In genomic region chr3:73393005-73393404, GRCh38 we compare ENCODE assay signal across 32 cellular contexts.
"Had no signal": no experiment of that assay in that cellular context is flagged by ENCODE, and none has a peak within 500 bp of the region (broad histone marks: within the 10 kb centered on the region; RNA-seq: fewer than 3 reads in every experiment).

No MANE protein-coding gene starts in this region.

- H3K27me3 ChIP-seq: adrenal gland, ascending aorta, body of pancreas, brain microvascular endothelial cell, breast epithelium had no signal

- FAIRE-seq: astrocyte, bronchial epithelial cell had no signal

- DNase-seq: activated effector memory CD4-positive, alpha-beta T cell treated with anti-CD3 and anti-CD28 coated beads, Interleukin-2, amount 50 U/mL, for 16 hours; activated effector memory CD4-positive, alpha-beta T cell treated with Interleukin-2 at 50 U/mL for 16 hours; activated gamma-delta T cell; activated gamma-delta T cell treated with Interleukin-2 at 50 U/mL for 16 hours; activated naive CD4-positive, alpha-beta T cell; activated naive CD4-positive, alpha-beta T cell treated with anti-CD3 and anti-CD28 coated beads for 36 hours; activated naive CD4-positive, alpha-beta T cell treated with anti-CD3 and anti-CD28 coated beads, Interleukin-2, amount 10 ng/mL, durations not matched to agents 7 days and 5 days; activated naive CD4-positive, alpha-beta T cell treated with anti-CD3 and anti-CD28 coated beads, Interleukin-2, amount 50 U/mL, for 16 hours; activated naive CD4-positive, alpha-beta T cell treated with Interleukin-2 at 50 U/mL for 16 hours; activated naive CD8-positive, alpha-beta T cell treated with anti-CD3 and anti-CD28 coated beads for 36 hours; activated naive CD8-positive, alpha-beta T cell treated with anti-CD3 and anti-CD28 coated beads, Interleukin-2, amount 10 ng/mL, durations not matched to agents 7 days and 5 days; activated naive CD8-positive, alpha-beta T cell treated with anti-CD3 and anti-CD28 coated beads, Interleukin-2, amount 50 U/mL, for 24 hours; activated T-cell treated with anti-CD3 and anti-CD28 coated beads for 4 hours; activated T-cell treated with anti-CD3 and anti-CD28 coated beads, Interleukin-2, amount 50 U/mL, for 1 hour; activated T-cell treated with anti-CD3 and anti-CD28 coated beads, Interleukin-2, amount 50 U/mL, for 24 hours; activated T-cell treated with anti-CD3 and anti-CD28 coated beads, Interleukin-2, amount 50 U/mL, for 4 hours; activated T-cell treated with anti-CD3 and anti-CD28 coated beads, Interleukin-2, amount 50 U/mL, for 48 hours; activated T-cell treated with anti-CD3 and anti-CD28 coated beads, Interleukin-2, amount 50 U/mL, for 72 hours; adrenal gland; amniotic stem cell; aorta; body of pancreas; brain microvascular endothelial cell; caudate nucleus; central memory CD4-positive, alpha-beta T cell; cerebellar nuclear complex had no signal

- H3K4me3 ChIP-seq: adrenal gland, ascending aorta, body of pancreas, breast epithelium had no signal

- H3K27ac ChIP-seq: adrenal gland, ascending aorta, body of pancreas, brain microvascular endothelial cell, breast epithelium had no signal

- H3K4me1 ChIP-seq: body of pancreas, breast epithelium had no signal

- H3K36me3 ChIP-seq: brain microvascular endothelial cell, breast epithelium had no signal

- H3K9me3 ChIP-seq: adrenal gland, ascending aorta, body of pancreas, breast epithelium had no signal

- ATAC-seq: activated naive CD4-positive, alpha-beta T cell treated with anti-CD3 and anti-CD28 coated beads, Interleukin-2, amount 50 U/mL, for 72 hours; activated naive CD8-positive, alpha-beta T cell treated with anti-CD3 and anti-CD28 coated beads, Interleukin-2, amount 50 U/mL, for 24 hours; activated T-cell treated with anti-CD3 and anti-CD28 coated beads, Interleukin-2, amount 50 U/mL, for 4 hours; activated T-cell treated with anti-CD3 and anti-CD28 coated beads, Interleukin-2, amount 50 U/mL, for 72 hours; activated T-helper 17 cell treated with anti-CD3 and anti-CD28 coated beads, Interleukin-2, amount 50 U/mL, for 72 hours; body of pancreas had no signal
